In the genomic region with DNA sequence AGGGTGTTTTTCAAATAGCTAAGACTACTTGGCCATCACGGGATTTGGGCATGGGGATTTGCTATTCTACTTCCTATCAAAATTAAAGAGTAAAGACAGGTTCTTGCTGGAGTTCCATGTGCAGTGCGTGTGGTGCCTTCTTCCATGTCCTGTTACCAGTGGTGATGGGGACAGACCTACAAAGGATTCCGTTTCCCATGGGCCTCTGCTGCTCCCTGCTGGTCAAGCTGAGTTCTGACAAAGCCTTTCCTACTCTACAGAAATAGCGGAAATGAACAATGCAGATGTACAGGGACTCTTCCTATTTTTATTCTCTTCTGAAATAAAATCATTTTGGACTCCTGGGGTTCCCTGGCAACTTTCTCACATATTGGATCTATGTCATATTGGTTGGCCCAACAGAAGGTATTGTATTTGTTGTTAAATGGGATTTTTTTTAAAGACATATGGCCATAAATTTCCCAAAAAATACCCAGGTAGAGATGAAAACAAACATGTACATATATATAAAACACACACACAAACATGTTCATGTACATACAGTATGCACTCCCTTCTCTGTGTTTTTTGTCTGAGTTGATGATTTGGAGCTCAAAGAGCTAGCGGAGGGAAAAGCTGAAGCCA, we compare ENCODE assay signal across 8 cellular contexts.
DNase-seq lines count a peak whose midpoint lies in the region; ATAC-seq and TF ChIP-seq lines count a peak whose summit lies in the region.

No MANE protein-coding gene starts in this region.

- intact Hi-C loops in IMR-90 (cut with micrococcal nuclease), result loop anchor here (1.0 to 10.0 kb wide), 4 partner anchors 170 to 988 kb away; a partner anchor contains a TSS
- intact Hi-C loops in esophagus squamous epithelium (cut with DNase I), result no loop called here
- intact Hi-C loops in testis (cut with DNase I; ENCODE audit: low total_unique reads), result no loop called here

- H3K27me3 Mint-ChIP-seq in nephron (ENCODE audit: low read depth), result no peaks in the 10 kb centered on the region

- H3K36me3 Mint-ChIP-seq in nephron (ENCODE audit: low read depth), result peaks cover 7% of the 10 kb centered on the region

- no peak overlapping the region for H3K23ac ChIP-seq in IMR-90 (ENCODE audit: low read depth, low read length)

- no peak overlapping the region for H2BK5ac ChIP-seq in IMR-90 (ENCODE audit: low read depth, low read length, poor library complexity, severe bottlenecking)

- in situ Hi-C loops in IMR-90 (cut with MboI; ENCODE audit: low sequenced_read_pairs), result loop anchor here (25.0 kb wide), 2 partner anchors 706 to 981 kb away; a partner anchor contains a TSS

- 100% methylated on average over 1 of the region's 5 CpGs; no CpG with 5 or more reads in 1 of the 2 experiments for WGBS in IMR-90 (ENCODE audit: extremely low coverage in 2 of 2, insufficient read length in 1 of 2), 2 experiments
- 32 to 36% methylated on average over 5 of the region's 5 CpGs for WGBS in esophagus squamous epithelium, 2 donors
- WGBS in testis, 2 donors, result 41 to 57% methylated on average over 5 of the region's 5 CpGs

- no peak overlapping the region for H2AK5ac ChIP-seq in IMR-90 (ENCODE audit: low read depth, low read length)

- no peak overlapping the region for H3K27ac Mint-ChIP-seq in nephron

- no peak overlapping the region for H3K14ac ChIP-seq in IMR-90 (replicated peaks; ENCODE audit: low read depth, low read length)

- H3K9me3 Mint-ChIP-seq in nephron, result no peaks in the 10 kb centered on the region

- H3K4ac ChIP-seq in IMR-90 (ENCODE audit: low read depth, low read length), result no peak overlapping the region

- H4K5ac ChIP-seq in IMR-90 (ENCODE audit: low read depth, low read length), result no peak overlapping the region

- BruUV-seq in IMR-90 (replicated peaks; lab: Mats Ljungman, UMichigan), result no TSS peak

- ATAC-seq in DND-41 (ENCODE audit: insufficient read depth, low read depth) (peak; percentile 90), GM21576 (IDR thresholded peaks at IDR 0.05; ENCODE audit: unreplicated experiment) (peak; percentile 88), IMR-90 (ENCODE audit: low read depth) (peak; percentile 89)

- H4K91ac ChIP-seq in IMR-90 (ENCODE audit: insufficient read depth, low read depth, low read length), result no peak overlapping the region

- no peaks in the 10 kb centered on the region for H3K79me2 ChIP-seq in DND-41 (ENCODE audit: insufficient read depth, low read length)

- no peak overlapping the region for H2BK15ac ChIP-seq in IMR-90 (ENCODE audit: low read depth, low read length)

- H3K9me1 ChIP-seq in IMR-90 (ENCODE audit: insufficient read depth, low read length), result peaks cover under 1% of the 10 kb centered on the region; the same call in 1 of the 2 replicates

- no peak overlapping the region for H3K27ac ChIP-seq in DND-41 (ENCODE audit: low read length)
- H3K27ac ChIP-seq in IMR-90 (ENCODE audit: insufficient read depth, low read length), result no peak overlapping the region
- no peak overlapping the region for H3K27ac ChIP-seq in esophagus squamous epithelium
- no peak overlapping the region for H3K27ac ChIP-seq in testis

- no peak overlapping the region for H3K9ac ChIP-seq in DND-41 (ENCODE audit: low read depth, low read length)
- no peak overlapping the region for H3K9ac ChIP-seq in IMR-90 (ENCODE audit: low read depth, low read length)

- H2BK20ac ChIP-seq in IMR-90 (ENCODE audit: low read depth, low read length), result no peak overlapping the region

- no peaks in the 10 kb centered on the region for H3K4me1 ChIP-seq in DND-41 (ENCODE audit: insufficient read depth, low read length)
- H3K4me1 ChIP-seq in IMR-90 (ENCODE audit: control insufficient read depth, insufficient read depth, low read length), result peaks cover 4% of the 10 kb centered on the region; the same call in 1 of the 2 replicates
- peaks cover 0 to 6% (median 0%) of the 10 kb centered on the region in 3 donors for H3K4me1 ChIP-seq in esophagus squamous epithelium
- peaks cover 9% of the 10 kb centered on the region for H3K4me1 ChIP-seq in testis

- H4K8ac ChIP-seq in IMR-90 (ENCODE audit: low read depth in 2 of 2, low read length in 2 of 2), result no peak overlapping the region

- no peak overlapping the region for H3K18ac ChIP-seq in IMR-90 (ENCODE audit: low read depth, low read length)

- H3K4me3 Mint-ChIP-seq in nephron, result no peak overlapping the region

- H2AK9ac ChIP-seq in IMR-90 (replicated peaks; ENCODE audit: low read depth, low read length, poor library complexity), result no peak overlapping the region

- no peaks in the 10 kb centered on the region for H4K20me1 ChIP-seq in DND-41 (ENCODE audit: insufficient read depth, low read length)
- no peaks in the 10 kb centered on the region for H4K20me1 ChIP-seq in IMR-90 (ENCODE audit: insufficient read depth, low read length)

- CTCF ChIA-PET in IMR-90 (lab: Yijun Ruan, JAX), result interaction anchor here (0.6 to 1.5 kb wide), 10 partner anchors 9 to 191 kb away, joined by 3 to 8 read pairs (median 3); no protein-coding TSS in a partner anchor

- no peaks in the 10 kb centered on the region for H3K9me3 ChIP-seq in DND-41 (ENCODE audit: insufficient read depth, low read length, severe bottlenecking)
- no peaks in the 10 kb centered on the region for H3K9me3 ChIP-seq in IMR-90 (ENCODE audit: control insufficient read depth, insufficient read depth, low read length)
- no peaks in the 10 kb centered on the region for H3K9me3 ChIP-seq in esophagus squamous epithelium
- H3K9me3 ChIP-seq in testis, result no peaks in the 10 kb centered on the region

- DNase-seq in DND-41, result peak; percentile 76
- peak; percentile 80 for DNase-seq in IMR-90
- DNase-seq in OCI-M2 (lab: John Stamatoyannopoulos, UW; ENCODE audit: unreplicated experiment), result peak; percentile 0
- peak; percentile 51 for DNase-seq in activated T-cell treated with anti-CD3 and anti-CD28 coated beads for 4 hours
- DNase-seq in esophagus squamous epithelium (lab: John Stamatoyannopoulos, UW), result no peak
- DNase-seq in testis, result peak; percentile 85

- dilution Hi-C loops in IMR-90 (cut with HindIII; ENCODE audit: low sequenced_read_pairs, unreplicated experiment), result no loop called here

- H3K4me2 ChIP-seq in DND-41 (ENCODE audit: insufficient read depth, low read length), result no peak overlapping the region
- no peak overlapping the region for H3K4me2 ChIP-seq in IMR-90 (ENCODE audit: low read depth, low read length)

- H3K4me3 ChIP-seq in DND-41 (ENCODE audit: low read depth in 1 of 2, low read length in 2 of 2) (no peak overlapping the region), IMR-90 (ENCODE audit: insufficient read depth, low read depth, low read length) (no peak overlapping the region), esophagus squamous epithelium (no peak overlapping the region), testis (no peak overlapping the region)

- peaks cover 0 to 3% of the 10 kb centered on the region in 2 experiments; a peak in 1 of 4 replicates for H3K79me1 ChIP-seq in IMR-90 (ENCODE audit: low read depth in 1 of 2, low read length in 2 of 2)

- H2BK120ac ChIP-seq in IMR-90 (ENCODE audit: low read depth, low read length), result no peak overlapping the region

- H3K36me3 ChIP-seq in DND-41 (ENCODE audit: insufficient read depth, low read length), result peaks cover 12% of the 10 kb centered on the region
- no peaks in the 10 kb centered on the region for H3K36me3 ChIP-seq in IMR-90 (ENCODE audit: control insufficient read depth, insufficient read depth, low read length)
- peaks cover 0 to 66% (median 0%) of the 10 kb centered on the region in 3 donors for H3K36me3 ChIP-seq in esophagus squamous epithelium
- H3K36me3 ChIP-seq in testis (ENCODE audit: low read depth, missing control alignments), result no peaks in the 10 kb centered on the region

- no peaks in the 10 kb centered on the region for H3K27me3 ChIP-seq in DND-41 (ENCODE audit: insufficient read depth, low read length, poor library complexity)
- no peaks in the 10 kb centered on the region for H3K27me3 ChIP-seq in IMR-90 (ENCODE audit: control insufficient read depth, insufficient read depth, low read length)
- no peaks in the 10 kb centered on the region for H3K27me3 ChIP-seq in esophagus squamous epithelium
- no peaks in the 10 kb centered on the region for H3K27me3 ChIP-seq in testis

- POLR2A ChIA-PET in IMR-90 (lab: Charles Lee; ENCODE audit: unreplicated experiment), result no interaction called here

- H2AFZ ChIP-seq in DND-41 (ENCODE audit: low read depth, low read length), result no peak overlapping the region
- H2AFZ ChIP-seq in IMR-90 (replicated peaks; ENCODE audit: low read length, poor library complexity), result no peak overlapping the region

- peak; percentile 89 for TF ChIP-seq RAD21 in IMR-90 (IDR thresholded peaks at IDR 0.05; ENCODE audit: low read length)

- peaks cover 40% of the 10 kb centered on the region for H3K4me1 Mint-ChIP-seq in nephron

- no peak for TF ChIP-seq POLR2A in IMR-90 (IDR thresholded peaks at IDR 0.05; ENCODE audit: low read depth, low read length)
- TF ChIP-seq POLR2A in esophagus squamous epithelium (IDR thresholded peaks at IDR 0.05), result no peak
- TF ChIP-seq POLR2A in testis (IDR thresholded peaks at IDR 0.05), result no peak

- H3K56ac ChIP-seq in IMR-90 (ENCODE audit: extremely low read depth, insufficient read depth, low read length), result no peak overlapping the region

- TF ChIP-seq CTCF in DND-41 (IDR thresholded peaks at IDR 0.05; ENCODE audit: borderline replicate concordance, extremely low read depth, low read length, poor library complexity, severe bottlenecking), result peak; percentile 84
- TF ChIP-seq CTCF in IMR-90 (conservative IDR thresholded peaks at IDR 0.05; ENCODE audit: low read depth, low read length), result peak; percentile 88
- peak; percentile 56 to 85 (median 81) for TF ChIP-seq CTCF in esophagus squamous epithelium (IDR thresholded peaks at IDR 0.05)
- TF ChIP-seq CTCF in nephron (IDR thresholded peaks at IDR 0.05; ENCODE audit: unreplicated experiment in 3 of 3), result peak; percentile 81 to 92 (median 86)
- TF ChIP-seq CTCF in testis (IDR thresholded peaks at IDR 0.05), result peak; percentile 41 to 78 (median 69)

TF ChIP-seq in IMR-90, 13 proteins besides CTCF, POLR2A, EP300 and RAD21:
- no peak for TF ChIP-seq RFX5 (IDR thresholded peaks at IDR 0.05; ENCODE audit: low read depth, low read length)
- TF ChIP-seq SMC3 (IDR thresholded peaks at IDR 0.05; ENCODE audit: low read depth, low read length), result peak; percentile 74
